Comparison of ENCODE assay signal across 8 cellular contexts in genomic region chr3:69084668-69085542, GRCh38. TPM values are rescaled to one million over a fixed set of nuclear protein-coding genes. Genes with fewer than 3 reads are reported as not detected.
A peak's percentile ranks its signal among the peaks of the same experiment; 100 is the strongest.
DNase-seq lines count a peak whose midpoint lies in the region; FAIRE-seq and TF ChIP-seq lines count a peak whose summit lies in the region.

TSS of gene ARL6IP5 (plus strand) at chr3:69084937. CDS start at chr3:69085048, 111 bp downstream.

- H3K4ac ChIP-seq in neuronal stem cell (ENCODE audit: low read length) = no peak within 1 kb of the TSS

- peak within 1 kb of the TSS; percentile 21 for H2BK5ac ChIP-seq in neuronal stem cell (ENCODE audit: low read length)

- no peak for TF ChIP-seq POLR2A in H54 (IDR thresholded peaks at IDR 0.05; ENCODE audit: low read depth, low read length)

- H3K79me1 ChIP-seq in neuronal stem cell (ENCODE audit: low read depth, low read length) = no peaks in the 10 kb centered on the region

- H2BK120ac ChIP-seq in neuronal stem cell (ENCODE audit: low read depth, low read length) = no peak within 1 kb of the TSS

- peak; percentile 93 for DNase-seq in ELR (ENCODE audit: low read depth)
- peak; percentile 38 for DNase-seq in H54 (ENCODE audit: insufficient read length, low spot score)
- DNase-seq in MG63 = peak; percentile 88
- peak; percentile 82 to 89 for DNase-seq in SJSA1 (ENCODE audit: low read depth in 1 of 2, low spot score in 2 of 2)
- peak; percentile 52 to 85 (median 74) for DNase-seq in activated naive CD4-positive, alpha-beta T cell (lab: John Stamatoyannopoulos, UW)
- peak; percentile 89 for DNase-seq in foreskin melanocyte
- peak; percentile 81 for DNase-seq in neuronal stem cell (ENCODE audit: low spot score)

- H3K27me3 ChIP-seq in MG63 (no peaks in the 10 kb centered on the region), SJSA1 (replicated peaks) (no peaks in the 10 kb centered on the region), neuronal stem cell (ENCODE audit: control insufficient read depth in 3 of 3, insufficient read depth in 3 of 3, low read depth in 1 of 3, low read length in 3 of 3) (no peaks in the 10 kb centered on the region)

- no peak within 1 kb of the TSS for H3K14ac ChIP-seq in neuronal stem cell (ENCODE audit: low read length)

- H3K9me3 ChIP-seq in MG63 = no peaks in the 10 kb centered on the region
- H3K9me3 ChIP-seq in SJSA1 (replicated peaks) = no peaks in the 10 kb centered on the region
- H3K9me3 ChIP-seq in neuronal stem cell (replicated peaks in 1 of 2; ENCODE audit: control insufficient read depth in 2 of 2, insufficient read depth in 1 of 2, low read depth in 1 of 2, low read length in 2 of 2) = no peaks in the 10 kb centered on the region

- peak within 1 kb of the TSS; percentile 71 for H3K18ac ChIP-seq in neuronal stem cell (ENCODE audit: low read length)

- no peak within 1 kb of the TSS for H4K8ac ChIP-seq in neuronal stem cell (ENCODE audit: low read depth, low read length)

- H2BK12ac ChIP-seq in neuronal stem cell (ENCODE audit: low read length) = no peak within 1 kb of the TSS

- peaks cover 80% of the 10 kb centered on the region for H3K4me1 ChIP-seq in SJSA1 (replicated peaks)
- peaks cover 16 to 29% of the 10 kb centered on the region in 2 donors for H3K4me1 ChIP-seq in neuronal stem cell (ENCODE audit: control insufficient read depth in 2 of 2, insufficient read depth in 1 of 2, low read depth in 1 of 2, low read length in 2 of 2)

- H4K91ac ChIP-seq in neuronal stem cell (ENCODE audit: low read depth, low read length, poor library complexity) = no peak within 1 kb of the TSS

- WGBS in neuronal stem cell (ENCODE audit: extremely low coverage in 2 of 2, insufficient read length in 2 of 2, insufficient replicate concordance in 1 of 2), 2 donors = no CpG with 5 or more reads among the region's 49 CpGs

- H3K4me3 ChIP-seq in MG63 (peak within 1 kb of the TSS; percentile 78), SJSA1 (peak within 1 kb of the TSS; percentile 74), neuronal stem cell (ENCODE audit: low read length in 2 of 2) (peak within 1 kb of the TSS; percentile 85 to 93)

- H3K23ac ChIP-seq in neuronal stem cell (ENCODE audit: low read depth, low read length, poor library complexity) = no peak within 1 kb of the TSS

- peaks cover 5% of the 10 kb centered on the region; the same call in 1 of the 2 replicates for H3K36me3 ChIP-seq in MG63
- peaks cover 10% of the 10 kb centered on the region for H3K36me3 ChIP-seq in SJSA1
- peaks cover 0 to 4% of the 10 kb centered on the region in 2 donors for H3K36me3 ChIP-seq in neuronal stem cell (replicated peaks in 1 of 2; ENCODE audit: control insufficient read depth in 2 of 2, insufficient read depth in 2 of 2, low read length in 2 of 2)

- FAIRE-seq in H54 (lab: Jason Lieb, UNC) = peak; percentile 53

- H2AFZ ChIP-seq in neuronal stem cell (ENCODE audit: low read length) = peak within 1 kb of the TSS; percentile 94

- H2AK5ac ChIP-seq in neuronal stem cell (ENCODE audit: low read depth, low read length) = no peak within 1 kb of the TSS

- no peak for TF ChIP-seq CTCF in subcutaneous adipose tissue (IDR thresholded peaks at IDR 0.05; ENCODE audit: low read depth)

- peak within 1 kb of the TSS; percentile 70 for H3K4me2 ChIP-seq in neuronal stem cell (ENCODE audit: insufficient read depth, low read length, poor library complexity, severe bottlenecking)

- peak within 1 kb of the TSS; percentile 89 for H3K9ac ChIP-seq in neuronal stem cell (ENCODE audit: low read depth, low read length, poor library complexity)

- H2BK15ac ChIP-seq in neuronal stem cell (ENCODE audit: low read length) = no peak within 1 kb of the TSS

- H3K27ac ChIP-seq in SJSA1 (peak within 1 kb of the TSS; percentile 96), neuronal stem cell (replicated peaks; ENCODE audit: low read length) (no peak within 1 kb of the TSS)

RNA-seq across cellular contexts. Expression of gene ARL6IP5, which starts in this region (rescaled TPM):
- total RNA-seq in MG63 (2014; rRNA removed; shearing (Covaris generic); ENCODE audit: low replicate concordance) = 48.3 and 67.5 TPM in 2 replicates
- 49.8 and 57.3 TPM in 2 replicates for total RNA-seq in SJSA1 (2014; rRNA removed; shearing (Covaris generic))
- polyA plus RNA-seq in neuronal stem cell (2013, experiment 1 of 2) = 59.1 TPM
- polyA plus RNA-seq in neuronal stem cell (2013, experiment 2 of 2) = 58.6 TPM
- 100 to 1,000 TPM; 162 to 329 (median 264) TPM for total RNA-seq in subcutaneous adipose tissue

Comparison
In these comparisons a context has a peak if more than half of its experiments do, and no peak if none do; other contexts are left out.
1. DNase-seq: peak in every context shown above with its lines; median percentile 93 in ELR; 89 in foreskin melanocyte; 88 in MG63; 86 in SJSA1; 81 in neuronal stem cell; 74 in activated naive CD4-positive, alpha-beta T cell; 38 in H54.